In genomic region chr21:44350773-44351481, GRCh38 we compare ENCODE assay signal across 1 cellular context.
TF ChIP-seq lines count a peak whose summit lies in the region.

No MANE protein-coding gene starts in this region.

TF ChIP-seq in HepG2, 621 proteins besides CTCF, POLR2A, EP300 and RAD21:
- no peak for TF ChIP-seq MXI1 (IDR thresholded peaks at IDR 0.05; ENCODE audit: borderline replicate concordance, low read depth, low read length)
- TF ChIP-seq THAP9 (CRISPR knock-in tag; IDR thresholded peaks at IDR 0.05; ENCODE audit: borderline replicate concordance), result no peak
- TF ChIP-seq ZMYM2 (CRISPR knock-in tag; IDR thresholded peaks at IDR 0.05), result no peak
- no peak for TF ChIP-seq ELF4 (CRISPR knock-in tag; IDR thresholded peaks at IDR 0.05; ENCODE audit: borderline replicate concordance)
- TF ChIP-seq ATF3 (CRISPR knock-in tag; IDR thresholded peaks at IDR 0.05), result no peak
- TF ChIP-seq ZNF772 (CRISPR knock-in tag; IDR thresholded peaks at IDR 0.05), result no peak
- no peak for TF ChIP-seq ZNF101 (CRISPR knock-in tag; IDR thresholded peaks at IDR 0.05; ENCODE audit: borderline replicate concordance, low read depth)
- no peak for TF ChIP-seq ZNF430 (CRISPR knock-in tag; IDR thresholded peaks at IDR 0.05)
- no peak for TF ChIP-seq THYN1 (CRISPR knock-in tag; IDR thresholded peaks at IDR 0.05; ENCODE audit: borderline replicate concordance, low read depth)
- TF ChIP-seq SOX5 (CRISPR knock-in tag; IDR thresholded peaks at IDR 0.05; ENCODE audit: borderline replicate concordance), result no peak
- no peak for TF ChIP-seq ZNF225 (CRISPR knock-in tag; IDR thresholded peaks at IDR 0.05)
- TF ChIP-seq ZNF143 (CRISPR knock-in tag; IDR thresholded peaks at IDR 0.05), result no peak
